ENCODE assay signal across 15 cellular contexts in genomic region chr10:71257292-71257997, GRCh38. TPM values are rescaled to one million over a fixed set of nuclear protein-coding genes. Genes with fewer than 3 reads are reported as not detected.
DNase-seq lines count a peak whose midpoint lies in the region; ATAC-seq and TF ChIP-seq lines count a peak whose summit lies in the region.
"Had no signal": no experiment of that assay in that cellular context is flagged by ENCODE, and none has a peak within 500 bp of the region (broad histone marks: within the 10 kb centered on the region; RNA-seq: fewer than 3 reads in every experiment).

No MANE protein-coding gene starts in this region.

- no peak overlapping the region for H2BK12ac ChIP-seq in trophoblast cell (ENCODE audit: low read length)

- H3K79me2 ChIP-seq in trophoblast cell (ENCODE audit: control insufficient read depth, insufficient read depth, low read length, poor library complexity) = peaks cover 10% of the 10 kb centered on the region

- H3K9ac ChIP-seq in BLaER1 (no peak overlapping the region), trophoblast cell (ENCODE audit: low read length) (no peak overlapping the region)
- H3K9ac ChIP-seq: KMS-11 had no signal

- intact Hi-C loops in left colon (cut with DNase I, micrococcal nuclease) (no loop called here), thyroid gland (cut with DNase I) (no loop called here)

- no peak overlapping the region for H2AFZ ChIP-seq in trophoblast cell (ENCODE audit: insufficient read depth, low read length, poor library complexity)

- H4K20me1 ChIP-seq in BLaER1 = no peaks in the 10 kb centered on the region

- H3K27ac ChIP-seq in BLaER1 = no peak overlapping the region
- no peak overlapping the region for H3K27ac ChIP-seq in trophoblast cell (ENCODE audit: low read depth, low read length)
- H3K27ac ChIP-seq in thyroid gland = no peak overlapping the region
- H3K27ac ChIP-seq: C4-2B, KMS-11 had no signal

- DNase-seq in NCI-H69 (lab: John Stamatoyannopoulos, UW) = peak; percentile 23
- DNase-seq in left colon = peak in 1 of 2 donors; percentile 54
- no peak for DNase-seq in trophoblast cell
- DNase-seq in ureter (ENCODE audit: low spot score) = no peak
- DNase-seq in thyroid gland = no peak
- DNase-seq: DMS79, NCI-H1417, NCI-H187, NCI-H2227 treated with DMSO at 0.1 percent for 48 hours, NCI-H524 had no signal

- H3K14ac ChIP-seq in trophoblast cell (ENCODE audit: low read length) = no peak overlapping the region

- ATAC-seq in left colon = peak; percentile 34
- no peak for ATAC-seq in HG03442 (IDR thresholded peaks at IDR 0.05; ENCODE audit: unreplicated experiment)
- ATAC-seq: Panc1 had no signal

- H2BK5ac ChIP-seq in trophoblast cell (ENCODE audit: low read depth, low read length, poor library complexity) = no peak overlapping the region

- no CpG with 5 or more reads among the region's 12 CpGs for WGBS in trophoblast cell (ENCODE audit: extremely low coverage, insufficient coverage, insufficient read length)
- 92 to 94% methylated on average over 12 of the region's 12 CpGs for WGBS in thyroid gland, 2 donors

- H3K4me1 ChIP-seq in BLaER1 (peaks cover 65% of the 10 kb centered on the region), trophoblast cell (ENCODE audit: control insufficient read depth in 1 of 2, insufficient read depth in 2 of 2, low read length in 2 of 2) (peaks cover 41 to 54% of the 10 kb centered on the region in 2 experiments), thyroid gland (peaks cover 8 to 21% of the 10 kb centered on the region in 2 donors)

- TF ChIP-seq CTCF in thyroid gland (IDR thresholded peaks at IDR 0.05) = no peak

- H4K91ac ChIP-seq in trophoblast cell (ENCODE audit: low read depth, low read length) = no peak overlapping the region

- TF ChIP-seq POLR2A in thyroid gland (IDR thresholded peaks at IDR 0.05) = no peak

- no peak overlapping the region for H2AK5ac ChIP-seq in trophoblast cell (ENCODE audit: low read length)

- H2BK120ac ChIP-seq in trophoblast cell (ENCODE audit: insufficient read depth, low read length, poor library complexity) = no peak overlapping the region

- H3K4ac ChIP-seq in trophoblast cell (ENCODE audit: low read depth, low read length) = no peak overlapping the region

- no peak overlapping the region for H3K23ac ChIP-seq in trophoblast cell (ENCODE audit: low read length)

- no peaks in the 10 kb centered on the region for H3K9me3 ChIP-seq in BLaER1
- peaks cover 2% of the 10 kb centered on the region for H3K9me3 ChIP-seq in trophoblast cell (ENCODE audit: insufficient read depth, low read depth, low read length)
- H3K9me3 ChIP-seq in thyroid gland = no peaks in the 10 kb centered on the region

- no peak overlapping the region for H4K8ac ChIP-seq in trophoblast cell (ENCODE audit: low read depth, low read length)

- H3K18ac ChIP-seq in trophoblast cell (ENCODE audit: low read length) = peak overlapping the region; percentile 21

- H3K4me3 ChIP-seq in BLaER1 (no peak overlapping the region), trophoblast cell (ENCODE audit: low read depth, low read length) (no peak overlapping the region), thyroid gland (replicated peaks in 1 of 3) (no peak overlapping the region)

- H3K27me3 ChIP-seq in BLaER1 (no peaks in the 10 kb centered on the region), trophoblast cell (ENCODE audit: insufficient read depth, low read length) (no peaks in the 10 kb centered on the region), thyroid gland (no peaks in the 10 kb centered on the region)

- H3K79me1 ChIP-seq in trophoblast cell (ENCODE audit: low read length) = peaks cover 22% of the 10 kb centered on the region

- H3K36me3 ChIP-seq in BLaER1 (no peaks in the 10 kb centered on the region), trophoblast cell (ENCODE audit: control insufficient read depth in 1 of 2, insufficient read depth in 2 of 2, low read length in 2 of 2) (peaks cover 20 to 25% of the 10 kb centered on the region in 2 experiments), thyroid gland (no peaks in the 10 kb centered on the region)

- H3K4me2 ChIP-seq in BLaER1 (peak overlapping the region; percentile 75), trophoblast cell (ENCODE audit: low read length) (no peak overlapping the region)
- H3K4me2 ChIP-seq: KMS-11 had no signal

- no peak overlapping the region for H4K12ac ChIP-seq in trophoblast cell (ENCODE audit: low read depth, low read length)

RNA-seq across cellular contexts. Expression of gene UNC5B, which starts 45.1 kb away (rescaled TPM):
- total RNA-seq in left colon (10 to 100 TPM; 19.4 to 32.4 TPM), ureter (61.8 TPM), thyroid gland (1 to 10 TPM; 3.9 to 7.1 (median 5.7) TPM)
- polyA plus RNA-seq in trophoblast cell (2013) = 54.7 and 55.5 TPM in 2 replicates
